Comparison of ENCODE assay signal across 1 cellular context in the genomic region with DNA sequence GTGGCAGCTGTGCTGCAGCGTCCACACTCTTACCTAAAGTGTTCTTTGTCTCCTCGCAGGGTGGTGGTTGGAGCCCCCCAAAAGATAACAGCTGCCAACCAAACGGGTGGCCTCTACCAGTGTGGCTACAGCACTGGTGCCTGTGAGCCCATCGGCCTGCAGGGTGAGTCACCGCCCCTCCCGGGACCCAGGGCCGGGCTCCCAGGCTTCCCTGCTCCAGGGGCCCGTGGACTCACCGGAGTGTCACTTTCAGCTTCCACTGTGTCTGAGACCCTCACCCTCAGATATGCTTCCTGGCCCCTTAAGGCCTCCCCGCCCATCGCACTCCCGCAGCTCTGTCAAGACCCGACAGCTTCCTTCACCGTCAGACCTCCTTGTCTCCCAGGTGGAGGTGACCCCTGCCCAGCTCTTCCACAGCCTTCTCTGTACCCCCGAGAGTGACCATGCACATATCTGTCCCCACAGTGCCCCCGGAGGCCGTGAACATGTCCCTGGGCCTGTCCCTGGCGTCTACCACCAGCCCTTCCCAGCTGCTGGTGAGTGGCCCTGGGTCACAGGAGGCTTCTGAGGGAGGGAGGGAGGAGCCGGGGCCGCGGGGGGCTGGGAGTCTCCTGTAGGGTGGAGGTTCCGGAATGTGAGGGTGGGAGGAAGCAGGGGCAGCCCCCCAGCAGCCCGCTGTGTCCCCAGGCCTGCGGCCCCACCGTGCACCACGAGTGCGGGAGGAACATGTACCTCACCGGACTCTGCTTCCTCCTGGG.
TF ChIP-seq lines count a peak whose summit lies in the region.

No MANE protein-coding gene starts in this region.

TF ChIP-seq in H1, 55 proteins besides CTCF, POLR2A, EP300 and RAD21:
- TF ChIP-seq GABPA (IDR thresholded peaks at IDR 0.05; ENCODE audit: borderline replicate concordance, insufficient read depth, low read length), result no peak
- TF ChIP-seq, protein P1, sequence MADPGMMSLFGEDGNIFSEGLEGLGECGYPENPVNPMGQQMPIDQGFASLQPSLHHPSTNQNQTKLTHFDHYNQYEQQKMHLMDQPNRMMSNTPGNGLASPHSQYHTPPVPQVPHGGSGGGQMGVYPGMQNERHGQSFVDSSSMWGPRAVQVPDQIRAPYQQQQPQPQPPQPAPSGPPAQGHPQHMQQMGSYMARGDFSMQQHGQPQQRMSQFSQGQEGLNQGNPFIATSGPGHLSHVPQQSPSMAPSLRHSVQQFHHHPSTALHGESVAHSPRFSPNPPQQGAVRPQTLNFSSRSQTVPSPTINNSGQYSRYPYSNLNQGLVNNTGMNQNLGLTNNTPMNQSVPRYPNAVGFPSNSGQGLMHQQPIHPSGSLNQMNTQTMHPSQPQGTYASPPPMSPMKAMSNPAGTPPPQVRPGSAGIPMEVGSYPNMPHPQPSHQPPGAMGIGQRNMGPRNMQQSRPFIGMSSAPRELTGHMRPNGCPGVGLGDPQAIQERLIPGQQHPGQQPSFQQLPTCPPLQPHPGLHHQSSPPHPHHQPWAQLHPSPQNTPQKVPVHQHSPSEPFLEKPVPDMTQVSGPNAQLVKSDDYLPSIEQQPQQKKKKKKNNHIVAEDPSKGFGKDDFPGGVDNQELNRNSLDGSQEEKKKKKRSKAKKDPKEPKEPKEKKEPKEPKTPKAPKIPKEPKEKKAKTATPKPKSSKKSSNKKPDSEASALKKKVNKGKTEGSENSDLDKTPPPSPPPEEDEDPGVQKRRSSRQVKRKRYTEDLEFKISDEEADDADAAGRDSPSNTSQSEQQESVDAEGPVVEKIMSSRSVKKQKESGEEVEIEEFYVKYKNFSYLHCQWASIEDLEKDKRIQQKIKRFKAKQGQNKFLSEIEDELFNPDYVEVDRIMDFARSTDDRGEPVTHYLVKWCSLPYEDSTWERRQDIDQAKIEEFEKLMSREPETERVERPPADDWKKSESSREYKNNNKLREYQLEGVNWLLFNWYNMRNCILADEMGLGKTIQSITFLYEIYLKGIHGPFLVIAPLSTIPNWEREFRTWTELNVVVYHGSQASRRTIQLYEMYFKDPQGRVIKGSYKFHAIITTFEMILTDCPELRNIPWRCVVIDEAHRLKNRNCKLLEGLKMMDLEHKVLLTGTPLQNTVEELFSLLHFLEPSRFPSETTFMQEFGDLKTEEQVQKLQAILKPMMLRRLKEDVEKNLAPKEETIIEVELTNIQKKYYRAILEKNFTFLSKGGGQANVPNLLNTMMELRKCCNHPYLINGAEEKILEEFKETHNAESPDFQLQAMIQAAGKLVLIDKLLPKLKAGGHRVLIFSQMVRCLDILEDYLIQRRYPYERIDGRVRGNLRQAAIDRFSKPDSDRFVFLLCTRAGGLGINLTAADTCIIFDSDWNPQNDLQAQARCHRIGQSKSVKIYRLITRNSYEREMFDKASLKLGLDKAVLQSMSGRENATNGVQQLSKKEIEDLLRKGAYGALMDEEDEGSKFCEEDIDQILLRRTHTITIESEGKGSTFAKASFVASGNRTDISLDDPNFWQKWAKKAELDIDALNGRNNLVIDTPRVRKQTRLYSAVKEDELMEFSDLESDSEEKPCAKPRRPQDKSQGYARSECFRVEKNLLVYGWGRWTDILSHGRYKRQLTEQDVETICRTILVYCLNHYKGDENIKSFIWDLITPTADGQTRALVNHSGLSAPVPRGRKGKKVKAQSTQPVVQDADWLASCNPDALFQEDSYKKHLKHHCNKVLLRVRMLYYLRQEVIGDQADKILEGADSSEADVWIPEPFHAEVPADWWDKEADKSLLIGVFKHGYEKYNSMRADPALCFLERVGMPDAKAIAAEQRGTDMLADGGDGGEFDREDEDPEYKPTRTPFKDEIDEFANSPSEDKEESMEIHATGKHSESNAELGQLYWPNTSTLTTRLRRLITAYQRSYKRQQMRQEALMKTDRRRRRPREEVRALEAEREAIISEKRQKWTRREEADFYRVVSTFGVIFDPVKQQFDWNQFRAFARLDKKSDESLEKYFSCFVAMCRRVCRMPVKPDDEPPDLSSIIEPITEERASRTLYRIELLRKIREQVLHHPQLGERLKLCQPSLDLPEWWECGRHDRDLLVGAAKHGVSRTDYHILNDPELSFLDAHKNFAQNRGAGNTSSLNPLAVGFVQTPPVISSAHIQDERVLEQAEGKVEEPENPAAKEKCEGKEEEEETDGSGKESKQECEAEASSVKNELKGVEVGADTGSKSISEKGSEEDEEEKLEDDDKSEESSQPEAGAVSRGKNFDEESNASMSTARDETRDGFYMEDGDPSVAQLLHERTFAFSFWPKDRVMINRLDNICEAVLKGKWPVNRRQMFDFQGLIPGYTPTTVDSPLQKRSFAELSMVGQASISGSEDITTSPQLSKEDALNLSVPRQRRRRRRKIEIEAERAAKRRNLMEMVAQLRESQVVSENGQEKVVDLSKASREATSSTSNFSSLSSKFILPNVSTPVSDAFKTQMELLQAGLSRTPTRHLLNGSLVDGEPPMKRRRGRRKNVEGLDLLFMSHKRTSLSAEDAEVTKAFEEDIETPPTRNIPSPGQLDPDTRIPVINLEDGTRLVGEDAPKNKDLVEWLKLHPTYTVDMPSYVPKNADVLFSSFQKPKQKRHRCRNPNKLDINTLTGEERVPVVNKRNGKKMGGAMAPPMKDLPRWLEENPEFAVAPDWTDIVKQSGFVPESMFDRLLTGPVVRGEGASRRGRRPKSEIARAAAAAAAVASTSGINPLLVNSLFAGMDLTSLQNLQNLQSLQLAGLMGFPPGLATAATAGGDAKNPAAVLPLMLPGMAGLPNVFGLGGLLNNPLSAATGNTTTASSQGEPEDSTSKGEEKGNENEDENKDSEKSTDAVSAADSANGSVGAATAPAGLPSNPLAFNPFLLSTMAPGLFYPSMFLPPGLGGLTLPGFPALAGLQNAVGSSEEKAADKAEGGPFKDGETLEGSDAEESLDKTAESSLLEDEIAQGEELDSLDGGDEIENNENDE (IDR thresholded peaks at IDR 0.05; ENCODE audit: insufficient replicate concordance, low read length), result no peak
TF ChIP-seq in H1: peak in this region for 0.
